In the genomic region with DNA sequence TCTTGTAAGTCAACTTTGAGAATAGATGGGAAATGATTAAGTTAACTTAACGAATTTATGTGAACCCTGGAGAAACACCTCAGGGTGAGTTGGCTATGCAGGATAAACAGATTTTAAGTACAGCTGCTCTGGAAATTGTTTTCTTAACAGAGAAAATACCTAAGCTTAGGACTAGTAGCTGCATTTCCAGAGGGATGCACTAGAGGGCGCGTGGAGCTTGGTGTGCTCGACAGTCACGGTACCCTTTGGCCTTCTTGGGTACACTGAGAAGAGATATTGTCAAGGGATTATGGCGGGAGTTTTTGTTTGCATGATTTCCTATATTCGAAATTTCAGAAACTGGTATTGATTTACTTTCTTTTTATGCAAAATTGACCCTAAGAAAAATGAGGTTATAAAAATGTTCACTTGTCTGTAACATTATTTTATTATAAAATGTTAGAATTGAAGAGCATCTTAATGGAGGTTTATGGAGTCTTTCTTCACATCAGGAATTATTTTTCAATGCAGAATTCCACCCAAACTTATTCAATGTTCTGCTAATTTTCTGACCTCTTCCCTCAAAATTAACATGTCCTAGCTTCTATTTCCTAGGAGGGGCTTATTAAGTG, we compare ENCODE assay signal across 8 cellular contexts. TPM values are rescaled to one million over a fixed set of nuclear protein-coding genes. Genes with fewer than 3 reads are reported as not detected.
DNase-seq lines count a peak whose midpoint lies in the region; ATAC-seq and TF ChIP-seq lines count a peak whose summit lies in the region.

No MANE protein-coding gene starts in this region.

- H3K4me3 ChIP-seq in HFF-Myc (replicated peaks; ENCODE audit: low read depth, low read length) (no peak overlapping the region), SJSA1 (no peak overlapping the region), vagina (no peak overlapping the region)

- DNase-seq in HFF-Myc (ENCODE audit: extremely low read depth, low read depth) = peak; percentile 17
- peak; percentile 87 for DNase-seq in NAMALWA (ENCODE audit: low spot score)
- DNase-seq in SJSA1 (ENCODE audit: low read depth in 1 of 2, low spot score in 2 of 2) = peak; percentile 56 to 77
- peak; percentile 4 to 43 (median 30) for DNase-seq in activated naive CD4-positive, alpha-beta T cell (lab: John Stamatoyannopoulos, UW)
- peak; percentile 47 for DNase-seq in Right ventricle myocardium superior
- peak; percentile 83 for DNase-seq in posterior vena cava (ENCODE audit: low spot score)
- no peak for DNase-seq in vagina (ENCODE audit: extremely low spot score in 2 of 2)

- H3K9me3 ChIP-seq in SJSA1 (replicated peaks) (no peaks in the 10 kb centered on the region), vagina (no peaks in the 10 kb centered on the region)

- no peak for ATAC-seq in Right ventricle myocardium superior (ENCODE audit: poor library complexity)

- no peak for TF ChIP-seq POLR2A in vagina (IDR thresholded peaks at IDR 0.05)

- H3K27me3 ChIP-seq in SJSA1 (replicated peaks) (no peaks in the 10 kb centered on the region), vagina (no peaks in the 10 kb centered on the region)

- H3K36me3 ChIP-seq in SJSA1 (no peaks in the 10 kb centered on the region), vagina (no peaks in the 10 kb centered on the region)

- intact Hi-C loops in Right ventricle myocardium superior (cut with DNase I) (loop anchor here (5.0 kb wide), 1 partner anchor 682 kb away; no protein-coding TSS in a partner anchor), posterior vena cava (cut with DNase I) (no loop called here), vagina (cut with DNase I) (no loop called here)

- H3K4me1 ChIP-seq in SJSA1 (replicated peaks) = no peaks in the 10 kb centered on the region
- no peaks in the 10 kb centered on the region for H3K4me1 ChIP-seq in vagina

- TF ChIP-seq CTCF in GM12872 (IDR thresholded peaks at IDR 0.05; ENCODE audit: insufficient read depth, low read depth, low read length) = peak; percentile 92
- TF ChIP-seq CTCF in HFF-Myc (IDR thresholded peaks at IDR 0.05; ENCODE audit: low read depth, low read length, missing control alignments) = peak; percentile 78
- peak; percentile 11 to 67 (median 53) for TF ChIP-seq CTCF in vagina (IDR thresholded peaks at IDR 0.05)

- no peak overlapping the region for H3K27ac ChIP-seq in SJSA1
- no peak overlapping the region for H3K27ac ChIP-seq in vagina

RNA-seq across cellular contexts. Expression of a gene that starts 58.4 kb away (rescaled TPM):
- total RNA-seq in SJSA1 (2014; rRNA removed; shearing (Covaris generic)) = not detected in 2 replicates
- total RNA-seq in Right ventricle myocardium superior (not detected), posterior vena cava (under 1 TPM; 0.29 to 0.42 TPM), vagina (0.25 TPM)

Comparison
In these comparisons a context has a peak if more than half of its experiments do, and no peak if none do; other contexts are left out.
1. DNase-seq: peak in HFF-Myc (single experiment), NAMALWA (single experiment), SJSA1 (2 of 2), activated naive CD4-positive, alpha-beta T cell (4 of 4), Right ventricle myocardium superior (single experiment) and posterior vena cava (single experiment); none in vagina (0 of 2).
2. Peak in every context shown above with its lines, with median percentiles within 50 percentile points of each other: CTCF ChIP-seq.